In the genomic region with DNA sequence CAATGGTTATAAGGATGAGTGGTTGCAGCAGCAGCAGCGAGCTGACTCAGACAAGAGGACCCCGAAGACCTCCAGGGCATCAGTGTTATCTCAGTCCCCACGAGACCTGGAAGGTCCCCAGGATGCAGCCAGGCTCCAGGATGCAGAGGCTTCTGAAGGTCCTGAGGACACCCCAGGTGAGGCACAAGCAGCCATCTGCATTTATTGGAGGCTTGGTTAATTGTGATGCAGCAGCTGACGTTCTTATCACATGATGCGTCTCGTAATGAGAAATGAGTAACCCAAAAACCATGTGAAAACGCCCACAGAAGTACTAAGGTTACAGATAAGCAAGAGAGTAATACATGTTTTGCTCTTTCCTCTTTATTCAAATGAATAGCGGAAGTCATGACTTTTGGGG, we compare ENCODE assay signal across 15 cellular contexts. TPM values are rescaled to one million over a fixed set of nuclear protein-coding genes. Genes with fewer than 3 reads are reported as not detected.
DNase-seq lines count a peak whose midpoint lies in the region; ATAC-seq and TF ChIP-seq lines count a peak whose summit lies in the region.
"Had no signal": no experiment of that assay in that cellular context is flagged by ENCODE, and none has a peak within 500 bp of the region (broad histone marks: within the 10 kb centered on the region; RNA-seq: fewer than 3 reads in every experiment).

No MANE protein-coding gene starts in this region.

- peak overlapping the region; percentile 21 for H3K4me3 ChIP-seq in CD4-positive, CD25-positive, alpha-beta regulatory T cell (ENCODE audit: low read depth, low read length)
- no peak overlapping the region for H3K4me3 ChIP-seq in GM23248
- no peak overlapping the region for H3K4me3 ChIP-seq in PC-9
- no peak overlapping the region for H3K4me3 ChIP-seq in epithelial cell of proximal tubule (ENCODE audit: low read depth, low read length)
- no peak overlapping the region for H3K4me3 ChIP-seq in naive thymus-derived CD4-positive, alpha-beta T cell (ENCODE audit: low read length)
- H3K4me3 ChIP-seq: tibial nerve had no signal

- ATAC-seq in CD4-positive, CD25-positive, alpha-beta regulatory T cell (ENCODE audit: low read depth in 2 of 2), result peak; percentile 84 to 87
- ATAC-seq in naive thymus-derived CD4-positive, alpha-beta T cell, result no peak
- ATAC-seq: naive thymus-derived CD8-positive, alpha-beta T cell had no signal

- no peak overlapping the region for H2AFZ ChIP-seq in GM23248
- no peak overlapping the region for H2AFZ ChIP-seq in PC-9

- H3K36me3 Mint-ChIP-seq in CD4-positive, CD25-positive, alpha-beta regulatory T cell, result no peaks in the 10 kb centered on the region
- H3K36me3 Mint-ChIP-seq in naive thymus-derived CD4-positive, alpha-beta T cell, result peaks cover 0 to 8% (median 6%) of the 10 kb centered on the region in 5 donors

- no peaks in the 10 kb centered on the region for H3K79me2 ChIP-seq in GM23248 (ENCODE audit: insufficient read depth)
- no peaks in the 10 kb centered on the region for H3K79me2 ChIP-seq in PC-9 (ENCODE audit: low read depth)

- H3K9me2 ChIP-seq in GM23248 (ENCODE audit: insufficient read depth), result no peaks in the 10 kb centered on the region
- H3K9me2 ChIP-seq in PC-9 (ENCODE audit: insufficient read depth), result no peaks in the 10 kb centered on the region

- H3K27me3 Mint-ChIP-seq in CD4-positive, CD25-positive, alpha-beta regulatory T cell, result peaks cover 18% of the 10 kb centered on the region
- H3K27me3 Mint-ChIP-seq in naive thymus-derived CD4-positive, alpha-beta T cell, result peaks cover 0 to 7% (median 0%) of the 10 kb centered on the region in 5 donors
- H3K27me3 Mint-ChIP-seq: naive thymus-derived CD8-positive, alpha-beta T cell had no signal

- in situ Hi-C loops in GM23248 (cut with MboI), result no loop called here

- H3K27me3 ChIP-seq in CD4-positive, CD25-positive, alpha-beta regulatory T cell (ENCODE audit: control insufficient read depth, insufficient read depth, low read length), result no peaks in the 10 kb centered on the region
- H3K27me3 ChIP-seq in GM23248 (replicated peaks; ENCODE audit: insufficient read depth) (no peaks in the 10 kb centered on the region), PC-9 (ENCODE audit: insufficient read depth, low read depth) (no peaks in the 10 kb centered on the region)
- H3K27me3 ChIP-seq in naive thymus-derived CD4-positive, alpha-beta T cell (ENCODE audit: control insufficient read depth in 2 of 2, insufficient read depth in 2 of 2, low read length in 2 of 2), result no peaks in the 10 kb centered on the region
- H3K27me3 ChIP-seq: tibial nerve had no signal

- POLR2A ChIA-PET in PC-9 (lab: Charles Lee; ENCODE audit: unreplicated experiment), result no interaction called here
- POLR2A ChIA-PET in naive thymus-derived CD4-positive, alpha-beta T cell (lab: Charles Lee), result no interaction called here

- CTCF ChIA-PET in PC-9 (lab: Charles Lee), result no interaction called here
- CTCF ChIA-PET in naive thymus-derived CD4-positive, alpha-beta T cell (lab: Charles Lee), result interaction anchor here (0.7 kb wide), 1 partner anchor 65 kb away, joined by 3 read pairs; no protein-coding TSS in a partner anchor

- no TSS peak for BruUV-seq in PC-9 (replicated peaks; lab: Mats Ljungman, UMichigan)

- peak in 2 of 3 donors; percentile 27 to 61 for DNase-seq in CD4-positive, CD25-positive, alpha-beta regulatory T cell
- DNase-seq in GM23248 (peak; percentile 20), PC-9 (peak; percentile 11 to 49), epithelial cell of proximal tubule (ENCODE audit: low read depth) (peak; percentile 43), pons (ENCODE audit: low spot score) (no peak), HUDEP-2 (lab: John Stamatoyannopoulos, UW; ENCODE audit: unreplicated experiment in 76 of 76) (no peak), NCI-H146 (lab: John Stamatoyannopoulos, UW) (no peak)
- DNase-seq in naive thymus-derived CD4-positive, alpha-beta T cell, result no peak
- DNase-seq: anterior cingulate cortex; CD8-positive, alpha-beta memory T cell; hippocampal formation; MM.1S; naive thymus-derived CD8-positive, alpha-beta T cell; stimulated activated CD4-positive, alpha-beta T cell treated with anti-CD3 and anti-CD28 coated beads, Interleukin-1b, Interleukin-23, amount 100 ng/mL, for 48 hours had no signal

- peaks cover 6% of the 10 kb centered on the region for H3K4me1 ChIP-seq in CD4-positive, CD25-positive, alpha-beta regulatory T cell (ENCODE audit: control insufficient read depth, insufficient read depth, low read length, poor library complexity, severe bottlenecking)
- H3K4me1 ChIP-seq in GM23248 (ENCODE audit: insufficient read depth) (no peaks in the 10 kb centered on the region), PC-9 (replicated peaks; ENCODE audit: insufficient read depth) (no peaks in the 10 kb centered on the region; the same call in 1 of the 2 replicates)
- H3K4me1 ChIP-seq in naive thymus-derived CD4-positive, alpha-beta T cell (ENCODE audit: control insufficient read depth in 2 of 2, insufficient read depth in 2 of 2, low read length in 2 of 2), result no peaks in the 10 kb centered on the region
- H3K4me1 ChIP-seq: tibial nerve had no signal

- H3K9ac ChIP-seq in GM23248, result no peak overlapping the region

- TF ChIP-seq CTCF in PC-9 (conservative IDR thresholded peaks at IDR 0.05) (no peak), epithelial cell of proximal tubule (conservative IDR thresholded peaks at IDR 0.05; ENCODE audit: low read depth, low read length) (no peak)

- intact Hi-C loops in PC-9 (cut with micrococcal nuclease; ENCODE audit: unreplicated experiment), result no loop called here
- intact Hi-C loops in naive thymus-derived CD4-positive, alpha-beta T cell (cut with micrococcal nuclease), result no loop called here

- H3K4me2 ChIP-seq in GM23248 (ENCODE audit: unreplicated experiment), result no peak overlapping the region
- H3K4me2 ChIP-seq in PC-9, result no peak overlapping the region

- H3F3A ChIP-seq in GM23248 (ENCODE audit: insufficient read depth), result no peaks in the 10 kb centered on the region
- H3F3A ChIP-seq in PC-9 (ENCODE audit: insufficient read depth, low read depth), result no peaks in the 10 kb centered on the region

- no peaks in the 10 kb centered on the region for H4K20me1 ChIP-seq in GM23248 (ENCODE audit: insufficient read depth)
- no peaks in the 10 kb centered on the region for H4K20me1 ChIP-seq in PC-9 (ENCODE audit: insufficient read depth)

- peak overlapping the region in 1 of 4 donors; percentile 13 for H3K4me3 Mint-ChIP-seq in CD4-positive, CD25-positive, alpha-beta regulatory T cell
- no peak overlapping the region for H3K4me3 Mint-ChIP-seq in naive thymus-derived CD4-positive, alpha-beta T cell
- H3K4me3 Mint-ChIP-seq: CD8-positive, alpha-beta memory T cell; naive thymus-derived CD8-positive, alpha-beta T cell had no signal

- H3K4me1 Mint-ChIP-seq in CD4-positive, CD25-positive, alpha-beta regulatory T cell, result peaks cover 0 to 22% (median 12%) of the 10 kb centered on the region in 4 donors
- peaks cover 0 to 8% (median 0%) of the 10 kb centered on the region in 7 donors for H3K4me1 Mint-ChIP-seq in naive thymus-derived CD4-positive, alpha-beta T cell

- peaks cover 0 to 8% (median 2%) of the 10 kb centered on the region in 7 donors for H3K9me3 Mint-ChIP-seq in CD4-positive, CD25-positive, alpha-beta regulatory T cell
- H3K9me3 Mint-ChIP-seq in naive thymus-derived CD4-positive, alpha-beta T cell, result peaks cover 0 to 9% (median 5%) of the 10 kb centered on the region in 11 donors

- peak overlapping the region; percentile 3 to 68 (median 33) for H3K27ac Mint-ChIP-seq in CD4-positive, CD25-positive, alpha-beta regulatory T cell
- H3K27ac Mint-ChIP-seq in naive thymus-derived CD4-positive, alpha-beta T cell, result peak overlapping the region in 1 of 9 donors; percentile 25
- H3K27ac Mint-ChIP-seq: naive thymus-derived CD8-positive, alpha-beta T cell had no signal

- 62 to 63% methylated on average over 8 of the region's 8 CpGs for WGBS in GM23248 (ENCODE audit: low coverage in 1 of 2, low lambda C conversion rate in 2 of 2, missing lambda C conversion rate in 2 of 2), 2 experiments

- no peaks in the 10 kb centered on the region for H3K36me3 ChIP-seq in CD4-positive, CD25-positive, alpha-beta regulatory T cell (ENCODE audit: control insufficient read depth, insufficient read depth, low read length)
- no peaks in the 10 kb centered on the region for H3K36me3 ChIP-seq in GM23248 (ENCODE audit: low read depth)
- H3K36me3 ChIP-seq in PC-9 (ENCODE audit: low read depth), result no peaks in the 10 kb centered on the region
- H3K36me3 ChIP-seq in naive thymus-derived CD4-positive, alpha-beta T cell (ENCODE audit: control insufficient read depth in 2 of 3, insufficient read depth in 3 of 3, low read length in 3 of 3), result no peaks in the 10 kb centered on the region
- H3K36me3 ChIP-seq: tibial nerve had no signal

- H3K9me3 ChIP-seq in CD4-positive, CD25-positive, alpha-beta regulatory T cell (ENCODE audit: control insufficient read depth in 2 of 2, low read length in 2 of 2), result no peaks in the 10 kb centered on the region
- H3K9me3 ChIP-seq in GM23248 (ENCODE audit: low read depth) (no peaks in the 10 kb centered on the region), PC-9 (ENCODE audit: insufficient read depth, low read depth) (0 out of 2 replicates have a peak, but pooled peaks cover 8% of the 10 kb centered on the region)
- no peaks in the 10 kb centered on the region for H3K9me3 ChIP-seq in naive thymus-derived CD4-positive, alpha-beta T cell (ENCODE audit: control insufficient read depth in 2 of 3, low read length in 3 of 3)

- H3K27ac ChIP-seq in CD4-positive, CD25-positive, alpha-beta regulatory T cell (ENCODE audit: insufficient read depth, low read length, poor library complexity, severe bottlenecking), result peak overlapping the region; percentile 47
- H3K27ac ChIP-seq in GM23248, result no peak overlapping the region
- H3K27ac ChIP-seq in PC-9, result no peak overlapping the region
- H3K27ac ChIP-seq in naive thymus-derived CD4-positive, alpha-beta T cell (ENCODE audit: low read depth, low read length), result no peak overlapping the region
- H3K27ac ChIP-seq: tibial nerve had no signal

RNA-seq across cellular contexts. Expression of a gene that starts 17.4 kb away (rescaled TPM):
- not detected for total RNA-seq in CD4-positive, CD25-positive, alpha-beta regulatory T cell
- polyA plus RNA-seq in CD4-positive, CD25-positive, alpha-beta regulatory T cell, result not detected
- not detected in 2 replicates for total RNA-seq in GM23248 (2014; rRNA removed; shearing (Covaris generic))
- not detected in 2 replicates for polyA plus RNA-seq in GM23248 (2016; fragmentation: Nextera tagmentation; extraction: Ambion mirVana)
- total RNA-seq in PC-9 (2021), result 0.90 and 2.5 TPM in 2 replicates
- total RNA-seq in epithelial cell of proximal tubule, result 0.22 TPM in 1 of 2 replicates, not detected in the other
- under 1 TPM in 2 of 5 experiments, not detected in 3; 0.17 to 0.80 TPM for total RNA-seq in naive thymus-derived CD4-positive, alpha-beta T cell
- under 1 TPM; 0.08 to 0.13 TPM for polyA plus RNA-seq in naive thymus-derived CD4-positive, alpha-beta T cell
- total RNA-seq: naive thymus-derived CD8-positive, alpha-beta T cell had no signal
- polyA plus RNA-seq: CD8-positive, alpha-beta memory T cell had no signal

RNA-seq across cellular contexts. Expression of a gene that starts 23.8 kb away (rescaled TPM):
- total RNA-seq in CD4-positive, CD25-positive, alpha-beta regulatory T cell, result not detected
- not detected for polyA plus RNA-seq in CD4-positive, CD25-positive, alpha-beta regulatory T cell
- total RNA-seq in GM23248 (2014; rRNA removed; shearing (Covaris generic)), result not detected in 2 replicates
- polyA plus RNA-seq in GM23248 (2016; fragmentation: Nextera tagmentation; extraction: Ambion mirVana), result not detected in 2 replicates
- total RNA-seq in PC-9 (2021) (0.24 TPM in 1 of 2 replicates, not detected in the other), epithelial cell of proximal tubule (0.43 TPM in 1 of 2 replicates, not detected in the other)
- 1 to 10 TPM in 1 of 5 experiments, under 1 TPM in 2, not detected in 2; 0.53 to 1.5 (median 0.84) TPM for total RNA-seq in naive thymus-derived CD4-positive, alpha-beta T cell
- polyA plus RNA-seq in naive thymus-derived CD4-positive, alpha-beta T cell, result 1 to 10 TPM in 1 of 2 donors, not detected in 1; 2.7 TPM
- total RNA-seq: CD8-positive, alpha-beta memory T cell; naive thymus-derived CD8-positive, alpha-beta T cell; tibial nerve had no signal
- polyA plus RNA-seq: CD8-positive, alpha-beta memory T cell had no signal

RNA-seq across cellular contexts. Expression of a gene that starts 36.3 kb away (rescaled TPM):
- total RNA-seq in CD4-positive, CD25-positive, alpha-beta regulatory T cell, result 66.6 TPM
- 100 to 1,000 TPM in 3 of 4 donors, 10 to 100 TPM in 1; 98.1 to 123 (median 110) TPM for polyA plus RNA-seq in CD4-positive, CD25-positive, alpha-beta regulatory T cell
- total RNA-seq in GM23248 (2014; rRNA removed; shearing (Covaris generic)), result 12.5 and 12.9 TPM in 2 replicates
- 33.2 and 38.1 TPM in 2 replicates for polyA plus RNA-seq in GM23248 (2016; fragmentation: Nextera tagmentation; extraction: Ambion mirVana)
- 119 and 185 TPM in 2 replicates for total RNA-seq in PC-9 (2021)
- 35.6 and 77.8 TPM in 2 replicates for total RNA-seq in epithelial cell of proximal tubule
- 100 to 1,000 TPM in 1 of 5 experiments, 10 to 100 TPM in 4; 40.2 to 143 (median 89.4) TPM for total RNA-seq in naive thymus-derived CD4-positive, alpha-beta T cell
- 100 to 1,000 TPM; 119 to 121 TPM for polyA plus RNA-seq in naive thymus-derived CD4-positive, alpha-beta T cell

Comparison
In these comparisons a context has a peak if more than half of its experiments do, and no peak if none do; other contexts are left out.
1. DNase-seq: peak in CD4-positive, CD25-positive, alpha-beta regulatory T cell (2 of 3), GM23248 (single experiment), PC-9 (2 of 2) and epithelial cell of proximal tubule (single experiment); none in pons (single experiment), naive thymus-derived CD4-positive, alpha-beta T cell (0 of 9), HUDEP-2 (0 of 76) and NCI-H146 (single experiment).